In genomic region chr11:69265210-69265609, GRCh38 we compare ENCODE assay signal across 1 cellular context.
TF ChIP-seq lines count a peak whose summit lies in the region.

No MANE protein-coding gene starts in this region.

TF ChIP-seq in IMR-90, 13 proteins besides CTCF, POLR2A, EP300 and RAD21:
- no peak for TF ChIP-seq MXI1 (IDR thresholded peaks at IDR 0.05; ENCODE audit: borderline replicate concordance, low read depth, low read length)
- TF ChIP-seq MAZ (IDR thresholded peaks at IDR 0.05; ENCODE audit: borderline replicate concordance, low read depth, low read length) = no peak
- no peak for TF ChIP-seq BHLHE40 (IDR thresholded peaks at IDR 0.05; ENCODE audit: low read depth, low read length)
- TF ChIP-seq CEBPB (IDR thresholded peaks at IDR 0.05; ENCODE audit: low read depth, low read length) = no peak
- no peak for TF ChIP-seq RFX5 (IDR thresholded peaks at IDR 0.05; ENCODE audit: low read depth, low read length)
- TF ChIP-seq, protein P1, sequence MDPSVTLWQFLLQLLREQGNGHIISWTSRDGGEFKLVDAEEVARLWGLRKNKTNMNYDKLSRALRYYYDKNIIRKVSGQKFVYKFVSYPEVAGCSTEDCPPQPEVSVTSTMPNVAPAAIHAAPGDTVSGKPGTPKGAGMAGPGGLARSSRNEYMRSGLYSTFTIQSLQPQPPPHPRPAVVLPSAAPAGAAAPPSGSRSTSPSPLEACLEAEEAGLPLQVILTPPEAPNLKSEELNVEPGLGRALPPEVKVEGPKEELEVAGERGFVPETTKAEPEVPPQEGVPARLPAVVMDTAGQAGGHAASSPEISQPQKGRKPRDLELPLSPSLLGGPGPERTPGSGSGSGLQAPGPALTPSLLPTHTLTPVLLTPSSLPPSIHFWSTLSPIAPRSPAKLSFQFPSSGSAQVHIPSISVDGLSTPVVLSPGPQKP (IDR thresholded peaks at IDR 0.05; ENCODE audit: borderline replicate concordance, low read depth, low read length) = no peak
- TF ChIP-seq RCOR1 (IDR thresholded peaks at IDR 0.05; ENCODE audit: insufficient replicate concordance, low read length) = no peak
- TF ChIP-seq NFE2L2 (IDR thresholded peaks at IDR 0.05; ENCODE audit: low read depth, low read length) = no peak
- no peak for TF ChIP-seq FOS (IDR thresholded peaks at IDR 0.05; ENCODE audit: low read depth, low read length)
- no peak for TF ChIP-seq SMC3 (IDR thresholded peaks at IDR 0.05; ENCODE audit: low read depth, low read length)
- TF ChIP-seq, protein P2, sequence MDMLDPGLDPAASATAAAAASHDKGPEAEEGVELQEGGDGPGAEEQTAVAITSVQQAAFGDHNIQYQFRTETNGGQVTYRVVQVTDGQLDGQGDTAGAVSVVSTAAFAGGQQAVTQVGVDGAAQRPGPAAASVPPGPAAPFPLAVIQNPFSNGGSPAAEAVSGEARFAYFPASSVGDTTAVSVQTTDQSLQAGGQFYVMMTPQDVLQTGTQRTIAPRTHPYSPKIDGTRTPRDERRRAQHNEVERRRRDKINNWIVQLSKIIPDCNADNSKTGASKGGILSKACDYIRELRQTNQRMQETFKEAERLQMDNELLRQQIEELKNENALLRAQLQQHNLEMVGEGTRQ (IDR thresholded peaks at IDR 0.05; ENCODE audit: low read depth, low read length) = no peak
- no peak for TF ChIP-seq CHD1 (IDR thresholded peaks at IDR 0.05; ENCODE audit: low read depth, low read length)
- TF ChIP-seq MAFK (IDR thresholded peaks at IDR 0.05; ENCODE audit: low read depth, low read length) = no peak
